Comparison of ENCODE assay signal across 1 cellular context in the genomic region with DNA sequence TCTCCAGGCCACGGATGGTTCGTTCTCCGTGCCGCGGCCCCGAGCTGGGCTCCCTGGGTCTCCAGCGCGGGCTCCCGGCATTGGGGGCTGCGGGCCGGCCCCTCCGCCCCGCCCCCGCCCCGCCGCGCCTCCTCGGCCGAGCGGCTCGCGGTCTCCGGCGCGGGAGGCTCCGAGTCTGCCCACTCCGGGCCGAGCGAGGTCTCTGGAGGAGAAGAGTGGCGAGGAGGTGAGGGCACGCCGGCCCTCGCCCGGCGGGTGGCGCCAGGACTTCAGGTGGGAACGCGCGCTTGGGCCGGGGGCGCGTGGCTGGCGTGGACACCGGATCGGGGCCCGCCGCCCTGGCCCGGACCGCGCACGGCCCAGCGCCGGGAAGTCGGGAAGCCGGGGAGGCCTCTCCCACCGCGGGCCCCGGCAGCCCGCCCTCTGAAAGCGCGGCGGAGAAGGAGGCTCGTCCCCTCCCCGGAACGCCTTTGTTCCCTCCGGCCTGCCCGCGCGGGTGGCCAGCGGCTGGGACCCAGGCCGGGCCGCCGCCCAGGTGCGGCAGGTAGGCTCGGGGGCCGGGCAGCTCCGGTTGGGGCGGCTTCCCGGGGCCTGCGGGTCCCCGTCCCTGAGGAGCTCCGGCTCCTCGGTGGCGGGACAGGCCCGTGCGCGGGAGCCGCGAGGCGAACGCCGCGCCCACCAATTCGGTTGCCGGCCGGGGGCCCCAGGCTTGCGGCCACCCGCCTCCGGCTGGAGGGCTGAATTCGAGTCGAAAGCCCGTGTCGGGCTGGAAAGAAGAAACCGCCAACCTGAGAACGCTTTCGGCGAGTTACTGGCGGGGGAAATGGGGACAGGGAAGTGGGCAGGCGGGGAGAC.
TF ChIP-seq lines count a peak whose summit lies in the region.

No MANE protein-coding gene starts in this region.

TF ChIP-seq in K562, 482 proteins besides CTCF, POLR2A, EP300 and RAD21 (continues in another document):
- TF ChIP-seq, protein P1, sequence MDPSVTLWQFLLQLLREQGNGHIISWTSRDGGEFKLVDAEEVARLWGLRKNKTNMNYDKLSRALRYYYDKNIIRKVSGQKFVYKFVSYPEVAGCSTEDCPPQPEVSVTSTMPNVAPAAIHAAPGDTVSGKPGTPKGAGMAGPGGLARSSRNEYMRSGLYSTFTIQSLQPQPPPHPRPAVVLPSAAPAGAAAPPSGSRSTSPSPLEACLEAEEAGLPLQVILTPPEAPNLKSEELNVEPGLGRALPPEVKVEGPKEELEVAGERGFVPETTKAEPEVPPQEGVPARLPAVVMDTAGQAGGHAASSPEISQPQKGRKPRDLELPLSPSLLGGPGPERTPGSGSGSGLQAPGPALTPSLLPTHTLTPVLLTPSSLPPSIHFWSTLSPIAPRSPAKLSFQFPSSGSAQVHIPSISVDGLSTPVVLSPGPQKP (CRISPR knock-in tag; IDR thresholded peaks at IDR 0.05) = no peak
- TF ChIP-seq SRSF7 (optimal IDR thresholded peaks at IDR 0.05; ENCODE audit: low read depth, low read length) (no peak), KDM5B (IDR thresholded peaks at IDR 0.05; ENCODE audit: insufficient replicate concordance, low read depth, low read length) (peak; percentile 6), FOXK1 (CRISPR knock-in tag; IDR thresholded peaks at IDR 0.05; ENCODE audit: borderline replicate concordance) (no peak), SAP30 (IDR thresholded peaks at IDR 0.05; ENCODE audit: borderline replicate concordance, insufficient read depth, low read depth, low read length, poor library complexity, severe bottlenecking) (peak; percentile 19), PHB (CRISPR knock-in tag; IDR thresholded peaks at IDR 0.05) (no peak), NCOA2 (IDR thresholded peaks at IDR 0.05; ENCODE audit: partially characterized antibody in 2 of 2) (no peak), RBM39 (optimal IDR thresholded peaks at IDR 0.05; ENCODE audit: low read depth, low read length) (no peak), RB1 (IDR thresholded peaks at IDR 0.05; ENCODE audit: low read depth) (peak; percentile 62), POU5F1 (IDR thresholded peaks at IDR 0.05; ENCODE audit: borderline replicate concordance, low read depth, low read length, partially characterized antibody) (no peak), ETV6 (IDR thresholded peaks at IDR 0.05; ENCODE audit: borderline replicate concordance in 1 of 2, low read depth in 2 of 2, low read length in 1 of 2) (no peak), ETV6 (CRISPR knock-in tag; IDR thresholded peaks at IDR 0.05; ENCODE audit: borderline replicate concordance) (0 out of 2 replicates have a peak, but pooled peaks have one; percentile 26), XRCC5 (IDR thresholded peaks at IDR 0.05; ENCODE audit: low read depth, low read length) (no peak), ZNF830 (CRISPR knock-in tag; IDR thresholded peaks at IDR 0.05) (no peak), DPF2 (IDR thresholded peaks at IDR 0.05) (no peak), CCNT2 (IDR thresholded peaks at IDR 0.05; ENCODE audit: borderline replicate concordance, extremely low read depth, insufficient read length, low read depth, low read length) (peak; percentile 57), EP400 (IDR thresholded peaks at IDR 0.05) (no peak), FOXJ2 (tag; IDR thresholded peaks at IDR 0.05) (no peak), ZNF124 (CRISPR knock-in tag; IDR thresholded peaks at IDR 0.05) (no peak), DDX20 (tag; IDR thresholded peaks at IDR 0.05; ENCODE audit: low read depth) (no peak)
- TF ChIP-seq, protein P2, sequence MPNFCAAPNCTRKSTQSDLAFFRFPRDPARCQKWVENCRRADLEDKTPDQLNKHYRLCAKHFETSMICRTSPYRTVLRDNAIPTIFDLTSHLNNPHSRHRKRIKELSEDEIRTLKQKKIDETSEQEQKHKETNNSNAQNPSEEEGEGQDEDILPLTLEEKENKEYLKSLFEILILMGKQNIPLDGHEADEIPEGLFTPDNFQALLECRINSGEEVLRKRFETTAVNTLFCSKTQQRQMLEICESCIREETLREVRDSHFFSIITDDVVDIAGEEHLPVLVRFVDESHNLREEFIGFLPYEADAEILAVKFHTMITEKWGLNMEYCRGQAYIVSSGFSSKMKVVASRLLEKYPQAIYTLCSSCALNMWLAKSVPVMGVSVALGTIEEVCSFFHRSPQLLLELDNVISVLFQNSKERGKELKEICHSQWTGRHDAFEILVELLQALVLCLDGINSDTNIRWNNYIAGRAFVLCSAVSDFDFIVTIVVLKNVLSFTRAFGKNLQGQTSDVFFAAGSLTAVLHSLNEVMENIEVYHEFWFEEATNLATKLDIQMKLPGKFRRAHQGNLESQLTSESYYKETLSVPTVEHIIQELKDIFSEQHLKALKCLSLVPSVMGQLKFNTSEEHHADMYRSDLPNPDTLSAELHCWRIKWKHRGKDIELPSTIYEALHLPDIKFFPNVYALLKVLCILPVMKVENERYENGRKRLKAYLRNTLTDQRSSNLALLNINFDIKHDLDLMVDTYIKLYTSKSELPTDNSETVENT (CRISPR knock-in tag; IDR thresholded peaks at IDR 0.05) = 0 out of 2 replicates have a peak, but pooled peaks have one; percentile 27
- TF ChIP-seq, protein P3, sequence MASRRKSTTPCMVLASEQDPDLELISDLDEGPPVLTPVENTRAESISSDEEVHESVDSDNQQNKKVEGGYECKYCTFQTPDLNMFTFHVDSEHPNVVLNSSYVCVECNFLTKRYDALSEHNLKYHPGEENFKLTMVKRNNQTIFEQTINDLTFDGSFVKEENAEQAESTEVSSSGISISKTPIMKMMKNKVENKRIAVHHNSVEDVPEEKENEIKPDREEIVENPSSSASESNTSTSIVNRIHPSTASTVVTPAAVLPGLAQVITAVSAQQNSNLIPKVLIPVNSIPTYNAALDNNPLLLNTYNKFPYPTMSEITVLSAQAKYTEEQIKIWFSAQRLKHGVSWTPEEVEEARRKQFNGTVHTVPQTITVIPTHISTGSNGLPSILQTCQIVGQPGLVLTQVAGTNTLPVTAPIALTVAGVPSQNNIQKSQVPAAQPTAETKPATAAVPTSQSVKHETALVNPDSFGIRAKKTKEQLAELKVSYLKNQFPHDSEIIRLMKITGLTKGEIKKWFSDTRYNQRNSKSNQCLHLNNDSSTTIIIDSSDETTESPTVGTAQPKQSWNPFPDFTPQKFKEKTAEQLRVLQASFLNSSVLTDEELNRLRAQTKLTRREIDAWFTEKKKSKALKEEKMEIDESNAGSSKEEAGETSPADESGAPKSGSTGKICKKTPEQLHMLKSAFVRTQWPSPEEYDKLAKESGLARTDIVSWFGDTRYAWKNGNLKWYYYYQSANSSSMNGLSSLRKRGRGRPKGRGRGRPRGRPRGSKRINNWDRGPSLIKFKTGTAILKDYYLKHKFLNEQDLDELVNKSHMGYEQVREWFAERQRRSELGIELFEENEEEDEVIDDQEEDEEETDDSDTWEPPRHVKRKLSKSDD (conservative IDR thresholded peaks at IDR 0.05; ENCODE audit: low read length) = no peak
- TF ChIP-seq, protein P4, sequence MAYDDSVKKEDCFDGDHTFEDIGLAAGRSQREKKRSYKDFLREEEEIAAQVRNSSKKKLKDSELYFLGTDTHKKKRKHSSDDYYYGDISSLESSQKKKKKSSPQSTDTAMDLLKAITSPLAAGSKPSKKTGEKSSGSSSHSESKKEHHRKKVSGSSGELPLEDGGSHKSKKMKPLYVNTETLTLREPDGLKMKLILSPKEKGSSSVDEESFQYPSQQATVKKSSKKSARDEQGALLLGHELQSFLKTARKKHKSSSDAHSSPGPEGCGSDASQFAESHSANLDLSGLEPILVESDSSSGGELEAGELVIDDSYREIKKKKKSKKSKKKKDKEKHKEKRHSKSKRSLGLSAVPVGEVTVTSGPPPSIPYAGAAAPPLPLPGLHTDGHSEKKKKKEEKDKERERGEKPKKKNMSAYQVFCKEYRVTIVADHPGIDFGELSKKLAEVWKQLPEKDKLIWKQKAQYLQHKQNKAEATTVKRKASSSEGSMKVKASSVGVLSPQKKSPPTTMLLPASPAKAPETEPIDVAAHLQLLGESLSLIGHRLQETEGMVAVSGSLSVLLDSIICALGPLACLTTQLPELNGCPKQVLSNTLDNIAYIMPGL (CRISPR knock-in tag; IDR thresholded peaks at IDR 0.05) = 0 out of 2 replicates have a peak, but pooled peaks have one; percentile 47
- TF ChIP-seq, protein P5, sequence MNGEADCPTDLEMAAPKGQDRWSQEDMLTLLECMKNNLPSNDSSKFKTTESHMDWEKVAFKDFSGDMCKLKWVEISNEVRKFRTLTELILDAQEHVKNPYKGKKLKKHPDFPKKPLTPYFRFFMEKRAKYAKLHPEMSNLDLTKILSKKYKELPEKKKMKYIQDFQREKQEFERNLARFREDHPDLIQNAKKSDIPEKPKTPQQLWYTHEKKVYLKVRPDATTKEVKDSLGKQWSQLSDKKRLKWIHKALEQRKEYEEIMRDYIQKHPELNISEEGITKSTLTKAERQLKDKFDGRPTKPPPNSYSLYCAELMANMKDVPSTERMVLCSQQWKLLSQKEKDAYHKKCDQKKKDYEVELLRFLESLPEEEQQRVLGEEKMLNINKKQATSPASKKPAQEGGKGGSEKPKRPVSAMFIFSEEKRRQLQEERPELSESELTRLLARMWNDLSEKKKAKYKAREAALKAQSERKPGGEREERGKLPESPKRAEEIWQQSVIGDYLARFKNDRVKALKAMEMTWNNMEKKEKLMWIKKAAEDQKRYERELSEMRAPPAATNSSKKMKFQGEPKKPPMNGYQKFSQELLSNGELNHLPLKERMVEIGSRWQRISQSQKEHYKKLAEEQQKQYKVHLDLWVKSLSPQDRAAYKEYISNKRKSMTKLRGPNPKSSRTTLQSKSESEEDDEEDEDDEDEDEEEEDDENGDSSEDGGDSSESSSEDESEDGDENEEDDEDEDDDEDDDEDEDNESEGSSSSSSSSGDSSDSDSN (IDR thresholded peaks at IDR 0.05; ENCODE audit: borderline replicate concordance in 1 of 2, low read depth in 2 of 2, low read length in 2 of 2) = peak in 1 of 2 experiments; percentile 14; a peak in 3 of 4 replicates
- TF ChIP-seq, protein P6, sequence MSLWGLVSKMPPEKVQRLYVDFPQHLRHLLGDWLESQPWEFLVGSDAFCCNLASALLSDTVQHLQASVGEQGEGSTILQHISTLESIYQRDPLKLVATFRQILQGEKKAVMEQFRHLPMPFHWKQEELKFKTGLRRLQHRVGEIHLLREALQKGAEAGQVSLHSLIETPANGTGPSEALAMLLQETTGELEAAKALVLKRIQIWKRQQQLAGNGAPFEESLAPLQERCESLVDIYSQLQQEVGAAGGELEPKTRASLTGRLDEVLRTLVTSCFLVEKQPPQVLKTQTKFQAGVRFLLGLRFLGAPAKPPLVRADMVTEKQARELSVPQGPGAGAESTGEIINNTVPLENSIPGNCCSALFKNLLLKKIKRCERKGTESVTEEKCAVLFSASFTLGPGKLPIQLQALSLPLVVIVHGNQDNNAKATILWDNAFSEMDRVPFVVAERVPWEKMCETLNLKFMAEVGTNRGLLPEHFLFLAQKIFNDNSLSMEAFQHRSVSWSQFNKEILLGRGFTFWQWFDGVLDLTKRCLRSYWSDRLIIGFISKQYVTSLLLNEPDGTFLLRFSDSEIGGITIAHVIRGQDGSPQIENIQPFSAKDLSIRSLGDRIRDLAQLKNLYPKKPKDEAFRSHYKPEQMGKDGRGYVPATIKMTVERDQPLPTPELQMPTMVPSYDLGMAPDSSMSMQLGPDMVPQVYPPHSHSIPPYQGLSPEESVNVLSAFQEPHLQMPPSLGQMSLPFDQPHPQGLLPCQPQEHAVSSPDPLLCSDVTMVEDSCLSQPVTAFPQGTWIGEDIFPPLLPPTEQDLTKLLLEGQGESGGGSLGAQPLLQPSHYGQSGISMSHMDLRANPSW (CRISPR knock-in tag; IDR thresholded peaks at IDR 0.05) = 0 out of 2 replicates have a peak, but pooled peaks have one; percentile 56
- TF ChIP-seq, protein P7, sequence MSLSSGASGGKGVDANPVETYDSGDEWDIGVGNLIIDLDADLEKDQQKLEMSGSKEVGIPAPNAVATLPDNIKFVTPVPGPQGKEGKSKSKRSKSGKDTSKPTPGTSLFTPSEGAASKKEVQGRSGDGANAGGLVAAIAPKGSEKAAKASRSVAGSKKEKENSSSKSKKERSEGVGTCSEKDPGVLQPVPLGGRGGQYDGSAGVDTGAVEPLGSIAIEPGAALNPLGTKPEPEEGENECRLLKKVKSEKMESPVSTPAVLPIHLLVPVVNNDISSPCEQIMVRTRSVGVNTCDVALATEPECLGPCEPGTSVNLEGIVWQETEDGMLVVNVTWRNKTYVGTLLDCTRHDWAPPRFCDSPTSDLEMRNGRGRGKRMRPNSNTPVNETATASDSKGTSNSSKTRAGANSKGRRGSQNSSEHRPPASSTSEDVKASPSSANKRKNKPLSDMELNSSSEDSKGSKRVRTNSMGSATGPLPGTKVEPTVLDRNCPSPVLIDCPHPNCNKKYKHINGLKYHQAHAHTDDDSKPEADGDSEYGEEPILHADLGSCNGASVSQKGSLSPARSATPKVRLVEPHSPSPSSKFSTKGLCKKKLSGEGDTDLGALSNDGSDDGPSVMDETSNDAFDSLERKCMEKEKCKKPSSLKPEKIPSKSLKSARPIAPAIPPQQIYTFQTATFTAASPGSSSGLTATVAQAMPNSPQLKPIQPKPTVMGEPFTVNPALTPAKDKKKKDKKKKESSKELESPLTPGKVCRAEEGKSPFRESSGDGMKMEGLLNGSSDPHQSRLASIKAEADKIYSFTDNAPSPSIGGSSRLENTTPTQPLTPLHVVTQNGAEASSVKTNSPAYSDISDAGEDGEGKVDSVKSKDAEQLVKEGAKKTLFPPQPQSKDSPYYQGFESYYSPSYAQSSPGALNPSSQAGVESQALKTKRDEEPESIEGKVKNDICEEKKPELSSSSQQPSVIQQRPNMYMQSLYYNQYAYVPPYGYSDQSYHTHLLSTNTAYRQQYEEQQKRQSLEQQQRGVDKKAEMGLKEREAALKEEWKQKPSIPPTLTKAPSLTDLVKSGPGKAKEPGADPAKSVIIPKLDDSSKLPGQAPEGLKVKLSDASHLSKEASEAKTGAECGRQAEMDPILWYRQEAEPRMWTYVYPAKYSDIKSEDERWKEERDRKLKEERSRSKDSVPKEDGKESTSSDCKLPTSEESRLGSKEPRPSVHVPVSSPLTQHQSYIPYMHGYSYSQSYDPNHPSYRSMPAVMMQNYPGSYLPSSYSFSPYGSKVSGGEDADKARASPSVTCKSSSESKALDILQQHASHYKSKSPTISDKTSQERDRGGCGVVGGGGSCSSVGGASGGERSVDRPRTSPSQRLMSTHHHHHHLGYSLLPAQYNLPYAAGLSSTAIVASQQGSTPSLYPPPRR (CRISPR knock-in tag; IDR thresholded peaks at IDR 0.05; ENCODE audit: borderline replicate concordance) = no peak
- TF ChIP-seq, protein P8, sequence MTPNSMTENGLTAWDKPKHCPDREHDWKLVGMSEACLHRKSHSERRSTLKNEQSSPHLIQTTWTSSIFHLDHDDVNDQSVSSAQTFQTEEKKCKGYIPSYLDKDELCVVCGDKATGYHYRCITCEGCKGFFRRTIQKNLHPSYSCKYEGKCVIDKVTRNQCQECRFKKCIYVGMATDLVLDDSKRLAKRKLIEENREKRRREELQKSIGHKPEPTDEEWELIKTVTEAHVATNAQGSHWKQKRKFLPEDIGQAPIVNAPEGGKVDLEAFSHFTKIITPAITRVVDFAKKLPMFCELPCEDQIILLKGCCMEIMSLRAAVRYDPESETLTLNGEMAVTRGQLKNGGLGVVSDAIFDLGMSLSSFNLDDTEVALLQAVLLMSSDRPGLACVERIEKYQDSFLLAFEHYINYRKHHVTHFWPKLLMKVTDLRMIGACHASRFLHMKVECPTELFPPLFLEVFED (CRISPR knock-in tag; conservative IDR thresholded peaks at IDR 0.05) = no peak
